21 cellular contexts compared by ENCODE assay signal in the genomic region with DNA sequence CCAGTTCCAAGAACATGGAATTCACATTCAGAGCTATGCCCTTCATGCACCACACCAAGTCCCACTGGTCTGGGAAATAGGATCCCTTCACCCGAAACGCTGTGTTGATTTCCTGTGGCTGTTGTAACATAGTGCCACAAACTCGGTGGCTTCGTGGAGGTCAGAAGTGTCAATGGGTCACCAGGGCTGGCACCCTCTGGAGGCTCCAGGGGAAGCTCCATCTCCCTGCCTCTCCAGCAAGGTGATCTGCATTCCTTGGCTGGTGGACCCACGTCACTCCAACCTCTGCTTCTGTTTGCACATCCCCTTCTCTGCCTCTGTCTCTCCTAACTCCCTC. TPM values are rescaled to one million over a fixed set of nuclear protein-coding genes. Genes with fewer than 3 reads are reported as not detected.
DNase-seq lines count a peak whose midpoint lies in the region; ATAC-seq, FAIRE-seq and TF ChIP-seq lines count a peak whose summit lies in the region.
"Had no signal": no experiment of that assay in that cellular context is flagged by ENCODE, and none has a peak within 500 bp of the region (broad histone marks: within the 10 kb centered on the region; RNA-seq: fewer than 3 reads in every experiment).

No MANE protein-coding gene starts in this region.

- CTCF ChIA-PET in HepG2 (lab: Yijun Ruan, JAX; ENCODE audit: low intra/inter-chr PET ratio, low total read pairs) (interaction anchor here (1.7 kb wide), 1 partner anchor 37 kb away, joined by 5 read pairs; no protein-coding TSS in a partner anchor), T-cell (lab: Charles Lee) (interaction anchor here in 1 of 2 donors (0.9 kb wide), 1 partner anchor 450 kb away, joined by 3 read pairs; no protein-coding TSS in a partner anchor)

- no peak for DNase-seq in CD14-positive monocyte (ENCODE audit: low spot score)
- DNase-seq in HepG2 (ENCODE audit: low spot score) = no peak
- DNase-seq in hippocampal formation (lab: John Stamatoyannopoulos, UW) = no peak
- DNase-seq in T1000 (lab: John Stamatoyannopoulos, UW) = no peak
- DNase-seq in T-cell = no peak
- DNase-seq: effector memory CD8-positive, alpha-beta T cell; islet precursor cell; upper lobe of right lung had no signal

- 53% methylated on average over 1 of the region's 5 CpGs for WGBS in HepG2 (ENCODE audit: low lambda C conversion rate)

- no peaks in the 10 kb centered on the region for H3K9me3 ChIP-seq in HepG2 (ENCODE audit: low read length)
- no peaks in the 10 kb centered on the region for H3K9me3 ChIP-seq in skeletal muscle tissue (ENCODE audit: control insufficient read depth in 3 of 3, low read length in 3 of 3)
- H3K9me3 ChIP-seq: left lung, psoas muscle, upper lobe of right lung had no signal

- TF ChIP-seq CTCF in CD14-positive monocyte (IDR thresholded peaks at IDR 0.05) (no peak), HepG2 (CRISPR knock-in tag; IDR thresholded peaks at IDR 0.05) (no peak)

- peaks cover 23% of the 10 kb centered on the region for H3K4me1 ChIP-seq in HepG2 (ENCODE audit: insufficient read depth, low read length)
- peaks cover 0 to 6% (median 5%) of the 10 kb centered on the region in 3 donors for H3K4me1 ChIP-seq in skeletal muscle tissue (ENCODE audit: control insufficient read depth in 3 of 3, insufficient read depth in 3 of 3, low read length in 3 of 3)
- H3K4me1 ChIP-seq: psoas muscle, upper lobe of right lung had no signal

- no peaks in the 10 kb centered on the region for H3K36me3 ChIP-seq in HepG2 (replicated peaks in 1 of 2; ENCODE audit: control insufficient read depth in 1 of 2, insufficient read depth in 2 of 2, low read length in 2 of 2)
- no peaks in the 10 kb centered on the region for H3K36me3 ChIP-seq in skeletal muscle tissue (ENCODE audit: control insufficient read depth in 3 of 3, insufficient read depth in 3 of 3, low read length in 3 of 3)
- H3K36me3 ChIP-seq: cardiac muscle cell, left lung, upper lobe of right lung had no signal

- ATAC-seq in SK-N-SH treated with all-trans-retinoic acid at 6 μM for 48 hours (peak; percentile 13; the same call in 1 of the 3 replicates), HepG2 (no peak), T-cell (replicated peaks in 1 of 4) (no peak), GM19351 (IDR thresholded peaks at IDR 0.05; ENCODE audit: unreplicated experiment) (no peak)

- no peak for TF ChIP-seq RAD21 in HepG2 (CRISPR knock-in tag; IDR thresholded peaks at IDR 0.05)

- intact Hi-C loops in CD14-positive monocyte (cut with micrococcal nuclease) (loop anchor here in 1 of 2 donors (5.0 kb wide), 1 partner anchor 616 kb away; no protein-coding TSS in a partner anchor), HepG2 (cut with micrococcal nuclease; ENCODE audit: unreplicated experiment) (loop anchor here (1.0 to 5.0 kb wide), 3 partner anchors 29 to 451 kb away; no protein-coding TSS in a partner anchor)

- H3K36me3 Mint-ChIP-seq in CD14-positive monocyte = no peaks in the 10 kb centered on the region
- no peaks in the 10 kb centered on the region for H3K36me3 Mint-ChIP-seq in T-cell
- H3K36me3 Mint-ChIP-seq: activated naive CD4-positive, alpha-beta T cell treated with anti-CD3 and anti-CD28 coated beads, Interleukin-2, amount 50 U/mL, for 72 hours; CD8-positive, alpha-beta memory T cell; naive thymus-derived CD4-positive, alpha-beta T cell; stimulated activated effector memory CD8-positive, alpha-beta T cell treated with anti-CD3 and anti-CD28 coated beads, Interleukin-12 subunit alpha, Interleukin-12 subunit beta, amount 100 ng/mL, for 72 hours had no signal

- TF ChIP-seq POLR2A in HepG2 (IDR thresholded peaks at IDR 0.05; ENCODE audit: insufficient read depth in 1 of 2, low read depth in 2 of 2, low read length in 2 of 2) = no peak

- H3K4me2 ChIP-seq in HepG2 (ENCODE audit: low read depth, low read length) = peak overlapping the region; percentile 31

- no peak overlapping the region for H3K4me3 Mint-ChIP-seq in CD14-positive monocyte
- no peak overlapping the region for H3K4me3 Mint-ChIP-seq in T-cell
- H3K4me3 Mint-ChIP-seq: activated CD4-positive, alpha-beta T cell treated with anti-CD3 and anti-CD28 coated beads for 36 hours; effector memory CD8-positive, alpha-beta T cell; stimulated activated effector memory CD8-positive, alpha-beta T cell treated with anti-CD3 and anti-CD28 coated beads, Interleukin-12 subunit alpha, Interleukin-12 subunit beta, amount 100 ng/mL, for 72 hours had no signal

- in situ Hi-C loops in HepG2 (cut with HindIII; ENCODE audit: extremely low pct_ligation_motif_present, low pct_unique_long_range_greater_than_20kb) = loop anchor here (5.0 to 25.0 kb wide), 3 partner anchors 39 to 876 kb away; a partner anchor contains a TSS

- H3K4me3 ChIP-seq in HepG2 (replicated peaks in 1 of 3; ENCODE audit: insufficient read depth in 1 of 3, low read depth in 2 of 3, low read length in 3 of 3) (no peak overlapping the region), skeletal muscle tissue (ENCODE audit: low read length in 3 of 3) (peak overlapping the region in 2 of 3 donors; percentile 13 to 45)
- H3K4me3 ChIP-seq: cardiac muscle cell, left lung, psoas muscle, upper lobe of right lung had no signal

- no peaks in the 10 kb centered on the region for H4K20me1 ChIP-seq in HepG2 (ENCODE audit: insufficient read depth, low read length)

- H3K27me3 ChIP-seq in HepG2 (ENCODE audit: control insufficient read depth in 1 of 2, insufficient read depth in 2 of 2, low read length in 2 of 2) (no peaks in the 10 kb centered on the region), skeletal muscle tissue (ENCODE audit: control insufficient read depth in 3 of 3, insufficient read depth in 3 of 3, low read length in 3 of 3) (no peaks in the 10 kb centered on the region)
- H3K27me3 ChIP-seq: cardiac muscle cell, left lung, upper lobe of right lung had no signal

- H3K27ac Mint-ChIP-seq in CD14-positive monocyte (peak overlapping the region in 5 of 7 donors; percentile 37 to 73 (median 42)), T-cell (no peak overlapping the region)
- H3K27ac Mint-ChIP-seq: activated CD8-positive, alpha-beta T cell treated with anti-CD3 and anti-CD28 coated beads for 36 hours; B cell; stimulated activated effector memory CD8-positive, alpha-beta T cell treated with anti-CD3 and anti-CD28 coated beads, Interleukin-12 subunit alpha, Interleukin-12 subunit beta, amount 100 ng/mL, for 72 hours had no signal

- H3K9me3 Mint-ChIP-seq in CD14-positive monocyte (peaks cover 0 to 5% (median 0%) of the 10 kb centered on the region in 7 donors), T-cell (no peaks in the 10 kb centered on the region)
- H3K9me3 Mint-ChIP-seq: activated CD8-positive, alpha-beta T cell treated with anti-CD3 and anti-CD28 coated beads for 36 hours; activated naive CD4-positive, alpha-beta T cell treated with anti-CD3 and anti-CD28 coated beads, Interleukin-2, amount 50 U/mL, for 72 hours; CD8-positive, alpha-beta memory T cell; effector memory CD8-positive, alpha-beta T cell; naive thymus-derived CD4-positive, alpha-beta T cell; stimulated activated effector memory CD8-positive, alpha-beta T cell treated with anti-CD3 and anti-CD28 coated beads, Interleukin-12 subunit alpha, Interleukin-12 subunit beta, amount 100 ng/mL, for 72 hours had no signal

- H3K79me2 ChIP-seq in HepG2 (ENCODE audit: insufficient read depth, low read length) = no peaks in the 10 kb centered on the region

- FAIRE-seq in HepG2 (lab: Jason Lieb, UNC) = no peak

- peaks cover 1 to 2% (median 1%) of the 10 kb centered on the region in 3 donors for H3K27me3 Mint-ChIP-seq in CD14-positive monocyte (ENCODE audit: low read depth in 3 of 3)
- H3K27me3 Mint-ChIP-seq in T-cell = peaks cover 4 to 8% of the 10 kb centered on the region in 2 donors

- no peak overlapping the region for H2AFZ ChIP-seq in HepG2 (ENCODE audit: low read length)

- TF ChIP-seq EP300 in HepG2 (IDR thresholded peaks at IDR 0.05; ENCODE audit: low read depth in 2 of 2, low read length in 2 of 2) (no peak), HepG2 (CRISPR knock-in tag; IDR thresholded peaks at IDR 0.05; ENCODE audit: borderline replicate concordance) (no peak)

- POLR2A ChIA-PET in HepG2 (lab: Yijun Ruan, JAX) (no interaction called here), T-cell (lab: Charles Lee) (no interaction called here)

- peaks cover 9% of the 10 kb centered on the region for H3K4me1 Mint-ChIP-seq in CD14-positive monocyte
- H3K4me1 Mint-ChIP-seq in T-cell = peaks cover 4 to 7% (median 5%) of the 10 kb centered on the region in 3 donors

- BruUV-seq in HepG2 (replicated peaks; lab: Mats Ljungman, UMichigan) = no TSS peak

- no peak overlapping the region for H3K9ac ChIP-seq in HepG2 (ENCODE audit: insufficient read depth, low read depth, low read length)
- peak overlapping the region in 1 of 3 donors; percentile 45 for H3K9ac ChIP-seq in skeletal muscle tissue (ENCODE audit: low read depth in 1 of 3, low read length in 3 of 3)

- H3K27ac ChIP-seq in HepG2 (ENCODE audit: extremely low read length, insufficient read depth, low read length) (no peak overlapping the region), skeletal muscle tissue (ENCODE audit: low read depth, low read length) (no peak overlapping the region)
- H3K27ac ChIP-seq: cardiac muscle cell, left lung, psoas muscle, upper lobe of right lung had no signal

RNA-seq across cellular contexts. Expression of a gene that starts 28.9 kb away (rescaled TPM):
- 1 to 10 TPM; 3.8 to 4.5 TPM for polyA plus RNA-seq in CD14-positive monocyte
- 125 and 159 TPM in 2 replicates for total RNA-seq in HepG2 (2016; rRNA removed; fragmentation: Illumina TruSeq; extraction: Trizol)
- total RNA-seq in HepG2 (2016; cell fraction: cytosol; rRNA removed; fragmentation: Illumina TruSeq; extraction: Trizol; ENCODE audit: low read depth) = 11.5 TPM in 2 replicates
- total RNA-seq in HepG2 (2016; cell fraction: insoluble cytoplasmic fraction; rRNA removed; fragmentation: Illumina TruSeq; extraction: Trizol) = 126 and 146 TPM in 2 replicates
- total RNA-seq in HepG2 (2016; cell fraction: membrane; rRNA removed; fragmentation: Illumina TruSeq; extraction: Trizol) = 48.8 and 50.7 TPM in 2 replicates
- 50.9 and 56.2 TPM in 2 replicates for total RNA-seq in HepG2 (2016; cell fraction: nucleus; rRNA removed; fragmentation: Illumina TruSeq; extraction: Trizol)
- 45.1 and 49.5 TPM in 2 replicates for polyA plus RNA-seq in HepG2 (2011; rRNA removed)
- 39.2 and 42.4 TPM in 2 replicates for polyA plus RNA-seq in HepG2 (2011; cell fraction: cytosol; rRNA removed)
- 15.7 and 19.6 TPM in 2 replicates for polyA plus RNA-seq in HepG2 (2011; cell fraction: nucleus; rRNA removed)
- polyA plus RNA-seq in HepG2 (2012) = 51.6 and 52.8 TPM in 2 replicates
- 7.5 and 7.7 TPM in 2 replicates for polyA plus RNA-seq in HepG2 (2016; cell fraction: cytosol; fragmentation: Illumina TruSeq; extraction: Trizol; ENCODE audit: low read depth)
- 131 and 144 TPM in 2 replicates for polyA plus RNA-seq in HepG2 (2016; cell fraction: insoluble cytoplasmic fraction; fragmentation: Illumina TruSeq; extraction: Trizol; ENCODE audit: low read depth)
- 23.3 and 23.6 TPM in 2 replicates for polyA plus RNA-seq in HepG2 (2016; cell fraction: membrane; fragmentation: Illumina TruSeq; extraction: Trizol; ENCODE audit: low read depth)
- 57.5 and 58.3 TPM in 2 replicates for polyA plus RNA-seq in HepG2 (2016; cell fraction: nucleus; fragmentation: Illumina TruSeq; extraction: Trizol; ENCODE audit: insufficient read depth, low read depth)
- 58.5 and 119 TPM in 2 replicates for polyA minus RNA-seq in HepG2 (2011; rRNA and poly(A)+ RNA removed; ENCODE audit: low replicate concordance)
- polyA minus RNA-seq in HepG2 (2011; cell fraction: cytosol; rRNA and poly(A)+ RNA removed) = 51.9 and 56.8 TPM in 2 replicates
- polyA minus RNA-seq in HepG2 (2011; cell fraction: nucleus; rRNA and poly(A)+ RNA removed) = 20.2 and 23.6 TPM in 2 replicates
- 11.5 TPM for total RNA-seq in skeletal muscle tissue
- 1 to 10 TPM; 2.0 to 8.2 (median 5.2) TPM for total RNA-seq in T-cell

Comparison
In these comparisons a context has a peak if more than half of its experiments do, and no peak if none do; other contexts are left out.
1. H3K27ac Mint-ChIP-seq: peak in CD14-positive monocyte (5 of 7); none in T-cell (0 of 2).
2. H3K4me3 ChIP-seq: peak in skeletal muscle tissue (2 of 3); none in HepG2 (0 of 3).